ENCODE assay signal across 9 cellular contexts in genomic region chr3:37779289-37780152, GRCh38.
DNase-seq lines count a peak whose midpoint lies in the region; FAIRE-seq and TF ChIP-seq lines count a peak whose summit lies in the region.
"Had no signal": no experiment of that assay in that cellular context is flagged by ENCODE, and none has a peak within 500 bp of the region (broad histone marks: within the 10 kb centered on the region; RNA-seq: fewer than 3 reads in every experiment).

No MANE protein-coding gene starts in this region.

- H3K27ac Mint-ChIP-seq in endothelial cell (ENCODE audit: unreplicated experiment) (no peak overlapping the region), mesothelial cell of epicardium (no peak overlapping the region)
- H3K27ac Mint-ChIP-seq: T-helper 1 cell treated with Interleukin-12 subunit alpha and Interleukin-12 subunit beta and Interleukin-4 antibody, amounts not matched to agents 30 μg/mL and 1 μg/mL, for 36 hours had no signal

- H3K4me3 Mint-ChIP-seq in endothelial cell (ENCODE audit: unreplicated experiment) (no peak overlapping the region), mesothelial cell of epicardium (no peak overlapping the region)
- H3K4me3 Mint-ChIP-seq: T-helper 1 cell treated with Interleukin-12 subunit alpha and Interleukin-12 subunit beta and Interleukin-4 antibody, amounts not matched to agents 30 μg/mL and 1 μg/mL, for 36 hours had no signal

- no peaks in the 10 kb centered on the region for H3K79me2 ChIP-seq in Loucy (ENCODE audit: insufficient read depth, low read length)

- no peaks in the 10 kb centered on the region for H4K20me1 ChIP-seq in Loucy (ENCODE audit: insufficient read depth, low read length, poor library complexity, severe bottlenecking)

- no peak overlapping the region for H3K4me2 ChIP-seq in Loucy (ENCODE audit: low read depth, low read length, poor library complexity, severe bottlenecking)

- no peak overlapping the region for H3K27ac ChIP-seq in RWPE1

- no peaks in the 10 kb centered on the region for H3F3A ChIP-seq in Loucy (ENCODE audit: low read depth)

- H3K27me3 ChIP-seq in Loucy (ENCODE audit: insufficient read depth, low read length, poor library complexity, severe bottlenecking), result no peaks in the 10 kb centered on the region

- FAIRE-seq in GM19239 (lab: Jason Lieb, UNC), result peak; percentile 84

- POLR2A ChIA-PET in RWPE1 (lab: Yijun Ruan, JAX; ENCODE audit: low non-redundant PET), result no interaction called here

- DNase-seq in COR-L47 (lab: John Stamatoyannopoulos, UW), result peak; percentile 13
- peak; percentile 47 for DNase-seq in GM19239 (ENCODE audit: insufficient read length, low spot score)
- peak; percentile 66 for DNase-seq in RWPE1 (ENCODE audit: low spot score)
- DNase-seq in endothelial cell (ENCODE audit: low spot score), result peak; percentile 39
- DNase-seq in mesothelial cell of epicardium (ENCODE audit: low spot score in 2 of 2, unreplicated experiment in 2 of 2), result no peak
- no peak for DNase-seq in stimulated activated naive CD4-positive, alpha-beta T cell treated with Interleukin-2 at 50 U/mL for 16 hours (lab: John Stamatoyannopoulos, UW)
- DNase-seq in activated naive CD4-positive, alpha-beta T cell treated with anti-CD3 and anti-CD28 coated beads, Interleukin-2, amount 50 U/mL, for 16 hours, result no peak

- no peaks in the 10 kb centered on the region for H3K36me3 ChIP-seq in Loucy (ENCODE audit: insufficient read depth, low read length)

- no peak overlapping the region for H3K9ac ChIP-seq in Loucy (ENCODE audit: low read depth, low read length, poor library complexity, severe bottlenecking)

- H3K9me3 Mint-ChIP-seq in endothelial cell (ENCODE audit: unreplicated experiment), result no peaks in the 10 kb centered on the region
- peaks cover 9% of the 10 kb centered on the region for H3K9me3 Mint-ChIP-seq in mesothelial cell of epicardium
- H3K9me3 Mint-ChIP-seq: T-helper 1 cell treated with Interleukin-12 subunit alpha and Interleukin-12 subunit beta and Interleukin-4 antibody, amounts not matched to agents 30 μg/mL and 1 μg/mL, for 36 hours had no signal

- H2AFZ ChIP-seq in Loucy (ENCODE audit: low read length), result no peak overlapping the region

- no peaks in the 10 kb centered on the region; the same call in 1 of the 2 replicates for H3K9me3 ChIP-seq in Loucy (ENCODE audit: insufficient read depth, low read depth, low read length)

- CTCF ChIA-PET in RWPE1 (lab: Yijun Ruan, JAX), result interaction anchor here (0.5 to 0.6 kb wide), 3 partner anchors 10 to 330 kb away, joined by 3 to 4 read pairs (median 3); no protein-coding TSS in a partner anchor

- H3K9me2 ChIP-seq in Loucy (replicated peaks; ENCODE audit: low read depth, low read length), result no peaks in the 10 kb centered on the region

- no peak overlapping the region for H3K4me3 ChIP-seq in Loucy (ENCODE audit: low read length, poor library complexity, severe bottlenecking)

- peaks cover 9% of the 10 kb centered on the region for H3K4me1 ChIP-seq in Loucy (ENCODE audit: insufficient read depth, low read length, poor library complexity, severe bottlenecking)

- H3K27me3 Mint-ChIP-seq in endothelial cell (ENCODE audit: unreplicated experiment) (peaks cover 2% of the 10 kb centered on the region), mesothelial cell of epicardium (ENCODE audit: low read depth) (no peaks in the 10 kb centered on the region)

- peak; percentile 92 for TF ChIP-seq CTCF in Loucy (conservative IDR thresholded peaks at IDR 0.05; ENCODE audit: low read length)
- peak; percentile 89 for TF ChIP-seq CTCF in RWPE1 (conservative IDR thresholded peaks at IDR 0.05; ENCODE audit: low read depth)
- peak; percentile 87 for TF ChIP-seq CTCF in endothelial cell (IDR thresholded peaks at IDR 0.05; ENCODE audit: unreplicated experiment)
- TF ChIP-seq CTCF in mesothelial cell of epicardium (IDR thresholded peaks at IDR 0.05; ENCODE audit: unreplicated experiment), result peak; percentile 90

- peaks cover 4% of the 10 kb centered on the region for H3K4me1 Mint-ChIP-seq in endothelial cell (ENCODE audit: unreplicated experiment)
- H3K4me1 Mint-ChIP-seq in mesothelial cell of epicardium, result no peaks in the 10 kb centered on the region

- H3K36me3 Mint-ChIP-seq in endothelial cell (ENCODE audit: low read depth, unreplicated experiment) (peaks cover 44% of the 10 kb centered on the region), mesothelial cell of epicardium (peaks cover 5% of the 10 kb centered on the region)

Comparison
In these comparisons a context has a peak if more than half of its experiments do, and no peak if none do; other contexts are left out.
1. DNase-seq: peak in COR-L47 (single experiment), GM19239 (single experiment), RWPE1 (single experiment) and endothelial cell (single experiment); none in mesothelial cell of epicardium (0 of 2), stimulated activated naive CD4-positive, alpha-beta T cell treated with Interleukin-2 at 50 U/mL for 16 hours (single experiment) and activated naive CD4-positive, alpha-beta T cell treated with anti-CD3 and anti-CD28 coated beads, Interleukin-2, amount 50 U/mL, for 16 hours (single experiment).
2. Peak in every context shown above with its lines, with median percentiles within 50 percentile points of each other: CTCF ChIP-seq.